9 cellular contexts compared by ENCODE assay signal in the genomic region with DNA sequence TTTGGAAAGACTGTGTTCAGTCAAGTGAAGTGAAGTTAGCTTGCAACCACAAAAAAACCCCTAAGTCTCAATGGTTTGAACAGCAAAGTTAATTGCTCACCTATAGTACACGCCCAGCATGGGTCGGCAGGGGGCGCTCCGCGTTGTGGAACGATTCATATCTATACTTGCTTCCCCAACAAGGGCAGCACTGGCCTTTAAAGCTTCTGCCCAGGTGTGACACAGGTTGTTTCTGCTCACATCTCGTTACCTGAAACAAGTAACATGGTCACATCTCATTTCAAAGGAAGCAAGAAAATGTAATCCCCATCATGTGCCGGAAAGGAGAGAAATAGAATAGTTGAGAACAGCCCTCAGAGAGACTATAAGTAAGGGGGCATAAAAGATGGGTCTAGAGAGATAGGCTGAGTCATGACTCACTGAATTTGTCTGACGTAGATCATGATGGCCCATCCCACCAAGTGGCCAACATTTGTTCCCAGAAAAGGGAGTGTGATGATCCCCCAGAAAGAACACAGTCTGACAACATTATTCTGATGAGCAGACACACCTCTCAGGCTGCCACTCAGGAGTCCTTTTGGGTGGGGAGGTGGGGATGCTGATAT. TPM values are rescaled to one million over a fixed set of nuclear protein-coding genes. Genes with fewer than 3 reads are reported as not detected.
DNase-seq lines count a peak whose midpoint lies in the region; ATAC-seq and TF ChIP-seq lines count a peak whose summit lies in the region.
"Had no signal": no experiment of that assay in that cellular context is flagged by ENCODE, and none has a peak within 500 bp of the region (broad histone marks: within the 10 kb centered on the region; RNA-seq: fewer than 3 reads in every experiment).

No MANE protein-coding gene starts in this region.

- no peaks in the 10 kb centered on the region for H3K9me3 Mint-ChIP-seq in activated T-helper 1 cell treated with anti-CD3 and anti-CD28 coated beads, Interleukin-12 subunit alpha, Interleukin-12 subunit beta, Interleukin-2, Interleukin-4 antibody, amounts not matched to agents 30 ng/mL and 10 ng/mL and 1 ng/mL, durations not matched to agents 14 hours and 24 hours and 36 hours
- H3K9me3 Mint-ChIP-seq: dendritic cell treated with granulocyte-macrophage colony-stimulating factor and Interleukin-4, amounts not matched to agents 40 ng/mL and 50 ng/mL, for 4 days had no signal

- TF ChIP-seq POLR2A in thyroid gland (IDR thresholded peaks at IDR 0.05), result no peak

- H4K20me1 ChIP-seq in Karpas-422 (ENCODE audit: insufficient read depth, low read depth, low read length), result no peaks in the 10 kb centered on the region

- DNase-seq in G401 (ENCODE audit: low spot score), result peak; percentile 72
- DNase-seq in Karpas-422, result peak; percentile 92
- DNase-seq in RPMI8226, result peak; percentile 81
- DNase-seq in activated T-helper 1 cell treated with anti-CD3 and anti-CD28 coated beads, Interleukin-12 subunit alpha, Interleukin-12 subunit beta, Interleukin-2, Interleukin-4 antibody, amounts not matched to agents 30 ng/mL and 10 ng/mL and 1 ng/mL, durations not matched to agents 14 hours and 24 hours and 36 hours (ENCODE audit: low spot score), result peak; percentile 67
- peak; percentile 24 for DNase-seq in fibroblast of the conjunctiva (ENCODE audit: low read depth)
- DNase-seq in occipital lobe (lab: John Stamatoyannopoulos, UW), result peak; percentile 16
- DNase-seq in thyroid gland, result peak; percentile 82 to 88

- intact Hi-C loops in activated T-helper 1 cell treated with anti-CD3 and anti-CD28 coated beads, Interleukin-12 subunit alpha, Interleukin-12 subunit beta, Interleukin-2, Interleukin-4 antibody, amounts not matched to agents 30 ng/mL and 10 ng/mL and 1 ng/mL, durations not matched to agents 14 hours and 24 hours and 36 hours (cut with micrococcal nuclease), result loop anchor here (1.0 to 5.0 kb wide), 5 partner anchors 74 to 483 kb away; a partner anchor contains a TSS
- intact Hi-C loops in thyroid gland (cut with DNase I), result loop anchor here (5.0 to 10.0 kb wide), 2 partner anchors 170 to 233 kb away; a partner anchor contains a TSS

- no peak for ATAC-seq in GM18909 (IDR thresholded peaks at IDR 0.05; ENCODE audit: poor library complexity, unreplicated experiment)

- no peaks in the 10 kb centered on the region for H3K36me3 Mint-ChIP-seq in activated T-helper 1 cell treated with anti-CD3 and anti-CD28 coated beads, Interleukin-12 subunit alpha, Interleukin-12 subunit beta, Interleukin-2, Interleukin-4 antibody, amounts not matched to agents 30 ng/mL and 10 ng/mL and 1 ng/mL, durations not matched to agents 14 hours and 24 hours and 36 hours (ENCODE audit: low read depth)

- H3K4me3 Mint-ChIP-seq in activated T-helper 1 cell treated with anti-CD3 and anti-CD28 coated beads, Interleukin-12 subunit alpha, Interleukin-12 subunit beta, Interleukin-2, Interleukin-4 antibody, amounts not matched to agents 30 ng/mL and 10 ng/mL and 1 ng/mL, durations not matched to agents 14 hours and 24 hours and 36 hours, result no peak overlapping the region
- H3K4me3 Mint-ChIP-seq: dendritic cell treated with granulocyte-macrophage colony-stimulating factor and Interleukin-4, amounts not matched to agents 40 ng/mL and 50 ng/mL, for 4 days had no signal

- H3K4me3 ChIP-seq in Karpas-422 (ENCODE audit: low read length), result no peak overlapping the region
- H3K4me3 ChIP-seq in thyroid gland (replicated peaks in 1 of 3), result no peak overlapping the region

- peaks cover 9% of the 10 kb centered on the region for H3K27me3 Mint-ChIP-seq in activated T-helper 1 cell treated with anti-CD3 and anti-CD28 coated beads, Interleukin-12 subunit alpha, Interleukin-12 subunit beta, Interleukin-2, Interleukin-4 antibody, amounts not matched to agents 30 ng/mL and 10 ng/mL and 1 ng/mL, durations not matched to agents 14 hours and 24 hours and 36 hours (ENCODE audit: insufficient read depth)

- no peaks in the 10 kb centered on the region for H3K9me2 ChIP-seq in Karpas-422 (replicated peaks; ENCODE audit: insufficient read depth, low read length)

- 17 to 21% methylated on average over 9 of the region's 9 CpGs for WGBS in thyroid gland, 2 donors

- no peaks in the 10 kb centered on the region for H3K36me3 ChIP-seq in Karpas-422 (ENCODE audit: insufficient read depth, low read length)
- H3K36me3 ChIP-seq in thyroid gland, result no peaks in the 10 kb centered on the region

- H3K4me1 Mint-ChIP-seq in activated T-helper 1 cell treated with anti-CD3 and anti-CD28 coated beads, Interleukin-12 subunit alpha, Interleukin-12 subunit beta, Interleukin-2, Interleukin-4 antibody, amounts not matched to agents 30 ng/mL and 10 ng/mL and 1 ng/mL, durations not matched to agents 14 hours and 24 hours and 36 hours (ENCODE audit: low read depth), result peaks cover 5% of the 10 kb centered on the region

- H3K27me3 ChIP-seq in Karpas-422 (ENCODE audit: low read length) (no peaks in the 10 kb centered on the region), thyroid gland (peaks cover 3% of the 10 kb centered on the region)

- H3K9me3 ChIP-seq in Karpas-422 (ENCODE audit: low read length) (no peaks in the 10 kb centered on the region), thyroid gland (no peaks in the 10 kb centered on the region)

- H3K4me1 ChIP-seq in Karpas-422 (ENCODE audit: low read length), result no peaks in the 10 kb centered on the region
- H3K4me1 ChIP-seq in thyroid gland, result peaks cover 0 to 5% of the 10 kb centered on the region in 2 donors

- peak in 5 of 6 experiments; percentile 52 to 82 (median 71) for TF ChIP-seq CTCF in thyroid gland (IDR thresholded peaks at IDR 0.05)

- H3K79me2 ChIP-seq in Karpas-422 (ENCODE audit: low read length), result no peaks in the 10 kb centered on the region

- H3K27ac ChIP-seq in Karpas-422 (ENCODE audit: low read length) (no peak overlapping the region), thyroid gland (no peak overlapping the region)

- H3K4me2 ChIP-seq in Karpas-422 (ENCODE audit: low read depth, low read length, poor library complexity, severe bottlenecking), result no peak overlapping the region

- H3K9ac ChIP-seq in Karpas-422 (ENCODE audit: low read length), result no peak overlapping the region

- in situ Hi-C loops in G401 (cut with HindIII; ENCODE audit: low sequenced_read_pairs), result no loop called here

- H2AFZ ChIP-seq in Karpas-422 (ENCODE audit: low read length), result no peak overlapping the region

- H3K27ac Mint-ChIP-seq in activated T-helper 1 cell treated with anti-CD3 and anti-CD28 coated beads, Interleukin-12 subunit alpha, Interleukin-12 subunit beta, Interleukin-2, Interleukin-4 antibody, amounts not matched to agents 30 ng/mL and 10 ng/mL and 1 ng/mL, durations not matched to agents 14 hours and 24 hours and 36 hours, result no peak overlapping the region
- H3K27ac Mint-ChIP-seq: dendritic cell treated with granulocyte-macrophage colony-stimulating factor and Interleukin-4, amounts not matched to agents 40 ng/mL and 50 ng/mL, for 4 days had no signal

RNA-seq across cellular contexts. Expression of a gene that starts 29.0 kb away (rescaled TPM):
- 0.06 and 0.17 TPM in 2 replicates for total RNA-seq in G401 (2014; rRNA removed; shearing (Covaris generic))
- total RNA-seq in Karpas-422 (2014; rRNA removed; shearing (Covaris generic); ENCODE audit: low replicate concordance), result not detected in 2 replicates
- not detected in 2 replicates for total RNA-seq in activated T-helper 1 cell treated with anti-CD3 and anti-CD28 coated beads, Interleukin-12 subunit alpha, Interleukin-12 subunit beta, Interleukin-2, Interleukin-4 antibody, amounts not matched to agents 30 ng/mL and 10 ng/mL and 1 ng/mL, durations not matched to agents 14 hours and 24 hours and 36 hours
- total RNA-seq in occipital lobe (not detected), thyroid gland (not detected)

RNA-seq across cellular contexts. Expression of a gene that starts 47.7 kb away (rescaled TPM):
- not detected in 2 replicates for total RNA-seq in G401 (2014; rRNA removed; shearing (Covaris generic))
- total RNA-seq in Karpas-422 (2014; rRNA removed; shearing (Covaris generic); ENCODE audit: low replicate concordance), result not detected in 2 replicates
- total RNA-seq in activated T-helper 1 cell treated with anti-CD3 and anti-CD28 coated beads, Interleukin-12 subunit alpha, Interleukin-12 subunit beta, Interleukin-2, Interleukin-4 antibody, amounts not matched to agents 30 ng/mL and 10 ng/mL and 1 ng/mL, durations not matched to agents 14 hours and 24 hours and 36 hours, result not detected in 2 replicates
- total RNA-seq in occipital lobe (not detected), thyroid gland (not detected)

Comparison
In these comparisons a context has a peak if more than half of its experiments do, and no peak if none do; other contexts are left out.
1. DNase-seq: peak in every context shown above with its lines; median percentile 92 in Karpas-422; 85 in thyroid gland; 81 in RPMI8226; 72 in G401; 67 in activated T-helper 1 cell treated with anti-CD3 and anti-CD28 coated beads, Interleukin-12 subunit alpha, Interleukin-12 subunit beta, Interleukin-2, Interleukin-4 antibody, amounts not matched to agents 30 ng/mL and 10 ng/mL and 1 ng/mL, durations not matched to agents 14 hours and 24 hours and 36 hours; 24 in fibroblast of the conjunctiva; 16 in occipital lobe.